8 cellular contexts compared by ENCODE assay signal in genomic region chr19:45817010-45817724, GRCh38. TPM values are rescaled to one million over a fixed set of nuclear protein-coding genes. Genes with fewer than 3 reads are reported as not detected.
DNase-seq lines count a peak whose midpoint lies in the region; FAIRE-seq and TF ChIP-seq lines count a peak whose summit lies in the region.

No MANE protein-coding gene starts in this region.

- H3K36me3 ChIP-seq in SK-N-SH (replicated peaks in 1 of 2; ENCODE audit: control insufficient read depth in 1 of 2, insufficient read depth in 2 of 2, low read length in 1 of 2), result peaks cover 6 to 13% of the 10 kb centered on the region in 2 experiments
- peaks cover 25 to 26% of the 10 kb centered on the region in 2 experiments for H3K36me3 ChIP-seq in trophoblast cell (ENCODE audit: control insufficient read depth in 1 of 2, insufficient read depth in 2 of 2, low read length in 2 of 2)

- intact Hi-C loops in head of caudate nucleus (cut with DNase I), result no loop called here

- no peak overlapping the region for H3K4ac ChIP-seq in trophoblast cell (ENCODE audit: low read depth, low read length)

- H3K4me3 ChIP-seq in HFF-Myc (replicated peaks; ENCODE audit: low read depth, low read length) (no peak overlapping the region), SK-N-SH (ENCODE audit: low read depth in 2 of 2, low read length in 1 of 2) (peak overlapping the region in 1 of 2 experiments; percentile 58; a peak in 1 of 4 replicates), trophoblast cell (ENCODE audit: low read depth, low read length) (no peak overlapping the region)

- H2AFZ ChIP-seq in SK-N-SH (ENCODE audit: low read depth) (no peak overlapping the region), trophoblast cell (ENCODE audit: insufficient read depth, low read length, poor library complexity) (no peak overlapping the region)

- TF ChIP-seq EP300 in SK-N-SH (IDR thresholded peaks at IDR 0.05; ENCODE audit: borderline replicate concordance in 1 of 2, low read depth in 1 of 2, low read length in 1 of 2), result no peak

- H3K27ac Mint-ChIP-seq in activated naive CD4-positive, alpha-beta T cell treated with anti-CD3 and anti-CD28 coated beads, Interleukin-2, amount 10 ng/mL, durations not matched to agents 7 days and 5 days, result peak overlapping the region; percentile 78

- FAIRE-seq in urothelium cell line (lab: Jason Lieb, UNC), result peak; percentile 96

- no peak overlapping the region for H3K4me2 ChIP-seq in SK-N-SH
- H3K4me2 ChIP-seq in trophoblast cell (ENCODE audit: low read length), result peak overlapping the region; percentile 84

- H3K79me1 ChIP-seq in trophoblast cell (ENCODE audit: low read length), result peaks cover 12% of the 10 kb centered on the region

- peak overlapping the region; percentile 28 for H3K14ac ChIP-seq in trophoblast cell (ENCODE audit: low read length)

- H2BK5ac ChIP-seq in trophoblast cell (ENCODE audit: low read depth, low read length, poor library complexity), result no peak overlapping the region

- TF ChIP-seq RAD21 in SK-N-SH (IDR thresholded peaks at IDR 0.05; ENCODE audit: low read length), result peak; percentile 82

- H4K8ac ChIP-seq in trophoblast cell (ENCODE audit: low read depth, low read length), result peak overlapping the region; percentile 45

- H3K4me3 Mint-ChIP-seq in activated naive CD4-positive, alpha-beta T cell treated with anti-CD3 and anti-CD28 coated beads, Interleukin-2, amount 10 ng/mL, durations not matched to agents 7 days and 5 days, result no peak overlapping the region

- H3K27me3 ChIP-seq in SK-N-SH (ENCODE audit: insufficient read depth), result no peaks in the 10 kb centered on the region
- no peaks in the 10 kb centered on the region for H3K27me3 ChIP-seq in trophoblast cell (ENCODE audit: insufficient read depth, low read length)

- H3K79me2 ChIP-seq in SK-N-SH (ENCODE audit: insufficient read depth) (no peaks in the 10 kb centered on the region), trophoblast cell (ENCODE audit: control insufficient read depth, insufficient read depth, low read length, poor library complexity) (peaks cover 2% of the 10 kb centered on the region)

- no peaks in the 10 kb centered on the region for H3K9me3 Mint-ChIP-seq in activated naive CD4-positive, alpha-beta T cell treated with anti-CD3 and anti-CD28 coated beads, Interleukin-2, amount 10 ng/mL, durations not matched to agents 7 days and 5 days

- DNase-seq in GM03348 (ENCODE audit: low spot score) (peak; percentile 98), HFF-Myc (ENCODE audit: extremely low read depth, low read depth) (peak; percentile 90), NAMALWA (ENCODE audit: low spot score) (peak; percentile 98), SK-N-SH (peak; percentile 99), head of caudate nucleus (peak; percentile 71 to 95 (median 89)), trophoblast cell (peak; percentile 95 to 99), urothelium cell line (ENCODE audit: low spot score) (peak; percentile 98)
- DNase-seq in activated naive CD4-positive, alpha-beta T cell treated with anti-CD3 and anti-CD28 coated beads, Interleukin-2, amount 10 ng/mL, durations not matched to agents 7 days and 5 days, result peak; percentile 98

- H3F3A ChIP-seq in SK-N-SH (replicated peaks; ENCODE audit: insufficient read depth), result peaks cover 7% of the 10 kb centered on the region

- H2BK120ac ChIP-seq in trophoblast cell (ENCODE audit: insufficient read depth, low read length, poor library complexity), result peak overlapping the region; percentile 1

- H3K9ac ChIP-seq in SK-N-SH, result no peak overlapping the region
- H3K9ac ChIP-seq in trophoblast cell (ENCODE audit: low read length), result peak overlapping the region; percentile 20

- no peaks in the 10 kb centered on the region for H3K9me3 ChIP-seq in SK-N-SH
- H3K9me3 ChIP-seq in trophoblast cell (ENCODE audit: insufficient read depth, low read depth, low read length), result no peaks in the 10 kb centered on the region

- peaks cover 6% of the 10 kb centered on the region for H3K36me3 Mint-ChIP-seq in activated naive CD4-positive, alpha-beta T cell treated with anti-CD3 and anti-CD28 coated beads, Interleukin-2, amount 10 ng/mL, durations not matched to agents 7 days and 5 days

- H3K4me1 ChIP-seq in SK-N-SH (ENCODE audit: control insufficient read depth in 1 of 2, insufficient read depth in 2 of 2, low read depth in 1 of 2, low read length in 1 of 2) (peaks cover 0 to 9% of the 10 kb centered on the region in 2 experiments; a peak in 1 of 4 replicates), trophoblast cell (ENCODE audit: control insufficient read depth in 1 of 2, insufficient read depth in 2 of 2, low read length in 2 of 2) (peaks cover 11 to 25% of the 10 kb centered on the region in 2 experiments)

- peak; percentile 99 for TF ChIP-seq CTCF in HFF-Myc (IDR thresholded peaks at IDR 0.05; ENCODE audit: low read depth, low read length, missing control alignments)
- peak; percentile 99 for TF ChIP-seq CTCF in SK-N-SH (IDR thresholded peaks at IDR 0.05)

- H3K9me2 ChIP-seq in SK-N-SH, result no peaks in the 10 kb centered on the region

- CTCF ChIA-PET in SK-N-SH (lab: Yijun Ruan, JAX), result interaction anchor here (0.6 to 10.4 kb wide), 54 partner anchors 9 to 372 kb away, joined by 3 to 137 read pairs (median 4); partner anchors contain the start of genes DMPK, DMWD, FOXA3 and IRF2BP1
- CTCF ChIA-PET in activated naive CD4-positive, alpha-beta T cell treated with anti-CD3 and anti-CD28 coated beads, Interleukin-2, amount 10 ng/mL, durations not matched to agents 7 days and 5 days (lab: Charles Lee), result interaction anchor here (0.5 to 3.6 kb wide), 24 partner anchors 9 to 271 kb away, joined by 3 to 23 read pairs (median 4); partner anchors contain the start of genes MYPOP, SIX5 and SYMPK

- 16% methylated on average over 17 of the region's 24 CpGs for WGBS in SK-N-SH (ENCODE audit: low lambda C conversion rate)
- WGBS in trophoblast cell (ENCODE audit: extremely low coverage, insufficient coverage, insufficient read length), result no CpG with 5 or more reads among the region's 24 CpGs

- H3K18ac ChIP-seq in trophoblast cell (ENCODE audit: low read length), result peak overlapping the region; percentile 4

- H3K27me3 Mint-ChIP-seq in activated naive CD4-positive, alpha-beta T cell treated with anti-CD3 and anti-CD28 coated beads, Interleukin-2, amount 10 ng/mL, durations not matched to agents 7 days and 5 days, result peaks cover 19% of the 10 kb centered on the region

- POLR2A ChIA-PET in SK-N-SH (lab: Yijun Ruan, JAX), result interaction anchor here (1.0 to 1.5 kb wide), 4 partner anchors 9 to 65 kb away, joined by 3 to 9 read pairs (median 4); no protein-coding TSS in a partner anchor

- no peaks in the 10 kb centered on the region for H4K20me1 ChIP-seq in SK-N-SH (ENCODE audit: insufficient read depth)

- H4K91ac ChIP-seq in trophoblast cell (ENCODE audit: low read depth, low read length), result peak overlapping the region; percentile 87

- peak overlapping the region; percentile 17 for H4K12ac ChIP-seq in trophoblast cell (ENCODE audit: low read depth, low read length)

- peaks cover 3% of the 10 kb centered on the region for H3K4me1 Mint-ChIP-seq in activated naive CD4-positive, alpha-beta T cell treated with anti-CD3 and anti-CD28 coated beads, Interleukin-2, amount 10 ng/mL, durations not matched to agents 7 days and 5 days

- H2AK5ac ChIP-seq in trophoblast cell (ENCODE audit: low read length), result peak overlapping the region; percentile 59

- no peak overlapping the region; a peak in 1 of 4 replicates for H3K27ac ChIP-seq in SK-N-SH (ENCODE audit: low read depth in 2 of 2, low read length in 1 of 2)
- peak overlapping the region; percentile 18 for H3K27ac ChIP-seq in trophoblast cell (ENCODE audit: low read depth, low read length)

- H2BK12ac ChIP-seq in trophoblast cell (ENCODE audit: low read length), result no peak overlapping the region

- no peak overlapping the region for H3K23ac ChIP-seq in trophoblast cell (ENCODE audit: low read length)

TF ChIP-seq in SK-N-SH, 30 proteins besides CTCF, POLR2A, EP300 and RAD21 (continues in another document):
- TF ChIP-seq FOSL2 (IDR thresholded peaks at IDR 0.05; ENCODE audit: borderline replicate concordance, low read depth), result peak; percentile 10; the same call in 1 of the 2 replicates
- TF ChIP-seq USF1 (IDR thresholded peaks at IDR 0.05; ENCODE audit: borderline replicate concordance, low read depth), result peak; percentile 77; the same call in 1 of the 2 replicates
- no peak for TF ChIP-seq RXRA (IDR thresholded peaks at IDR 0.05; ENCODE audit: borderline replicate concordance, low read depth)
- peak; percentile 56; the same call in 1 of the 2 replicates for TF ChIP-seq SIN3A (IDR thresholded peaks at IDR 0.05; ENCODE audit: borderline replicate concordance, low read depth, low read length)
- TF ChIP-seq EZH2phosphoT487 (IDR thresholded peaks at IDR 0.05; ENCODE audit: borderline replicate concordance, low read depth), result no peak
- TF ChIP-seq RFX5 (IDR thresholded peaks at IDR 0.05; ENCODE audit: low read length), result peak; percentile 59; the same call in 1 of the 2 replicates
- peak; percentile 75 for TF ChIP-seq SMC3 (IDR thresholded peaks at IDR 0.05; ENCODE audit: low read depth, low read length)

RNA-seq across cellular contexts. Expression of gene RSPH6A, which starts 2.1 kb away (rescaled TPM):
- polyA plus RNA-seq in SK-N-SH (2012; rRNA removed), result 0.02 TPM in 1 of 2 replicates, not detected in the other
- 0.01 TPM in 1 of 2 replicates, not detected in the other for polyA plus RNA-seq in SK-N-SH (2012; cell fraction: cytosol; rRNA removed)
- 0.04 and 0.05 TPM in 2 replicates for polyA plus RNA-seq in SK-N-SH (2012; cell fraction: nucleus; rRNA removed)
- polyA plus RNA-seq in trophoblast cell (2013), result 0.01 and 0.03 TPM in 2 replicates

RNA-seq across cellular contexts. Expression of gene DMWD, which starts 24.5 kb away (rescaled TPM):
- polyA plus RNA-seq in SK-N-SH (2012; rRNA removed), result 39.3 and 40.6 TPM in 2 replicates
- polyA plus RNA-seq in SK-N-SH (2012; cell fraction: cytosol; rRNA removed), result 11.6 and 18.4 TPM in 2 replicates
- 140 and 155 TPM in 2 replicates for polyA plus RNA-seq in SK-N-SH (2012; cell fraction: nucleus; rRNA removed)
- polyA plus RNA-seq in trophoblast cell (2013), result 26.0 and 26.5 TPM in 2 replicates

RNA-seq across cellular contexts. Expression of gene DMPK, which starts 34.9 kb away (rescaled TPM):
- polyA plus RNA-seq in SK-N-SH (2012; rRNA removed), result 86.4 and 92.2 TPM in 2 replicates
- 37.4 and 40.6 TPM in 2 replicates for polyA plus RNA-seq in SK-N-SH (2012; cell fraction: cytosol; rRNA removed)
- 481 and 556 TPM in 2 replicates for polyA plus RNA-seq in SK-N-SH (2012; cell fraction: nucleus; rRNA removed)
- polyA plus RNA-seq in trophoblast cell (2013), result 17.0 and 18.3 TPM in 2 replicates

RNA-seq across cellular contexts. Expression of gene SYMPK, which starts 45.8 kb away (rescaled TPM):
- polyA plus RNA-seq in SK-N-SH (2012; rRNA removed), result 76.3 and 92.7 TPM in 2 replicates
- 31.3 and 45.6 TPM in 2 replicates for polyA plus RNA-seq in SK-N-SH (2012; cell fraction: cytosol; rRNA removed)
- 170 and 185 TPM in 2 replicates for polyA plus RNA-seq in SK-N-SH (2012; cell fraction: nucleus; rRNA removed)
- 53.3 and 55.9 TPM in 2 replicates for polyA plus RNA-seq in trophoblast cell (2013)

RNA-seq across cellular contexts. Expression of gene FOXA3, which starts 47.0 kb away (rescaled TPM):
- polyA plus RNA-seq in SK-N-SH (2012; rRNA removed), result 0.97 and 1.5 TPM in 2 replicates
- 0.91 and 1.0 TPM in 2 replicates for polyA plus RNA-seq in SK-N-SH (2012; cell fraction: cytosol; rRNA removed)
- 0.48 and 0.82 TPM in 2 replicates for polyA plus RNA-seq in SK-N-SH (2012; cell fraction: nucleus; rRNA removed)
- 1.6 and 1.8 TPM in 2 replicates for polyA plus RNA-seq in trophoblast cell (2013)
